ENCODE assay signal across 25 cellular contexts in genomic region chr15:86879250-86880229, GRCh38.
A peak's percentile ranks its signal among the peaks of the same experiment; 100 is the strongest.
DNase-seq lines count a peak whose midpoint lies in the region; ATAC-seq and TF ChIP-seq lines count a peak whose summit lies in the region.
"Had no signal": no experiment of that assay in that cellular context is flagged by ENCODE, and none has a peak within 500 bp of the region (broad histone marks: within the 10 kb centered on the region; RNA-seq: fewer than 3 reads in every experiment).

No MANE protein-coding gene starts in this region.

- peaks cover 13 to 38% (median 22%) of the 10 kb centered on the region in 4 donors for H3K4me1 ChIP-seq in esophagus muscularis mucosa
- H3K4me1 ChIP-seq: Caco-2, esophagus squamous epithelium, SJSA1, stomach, tibial nerve had no signal

- H3K4me3 ChIP-seq in esophagus muscularis mucosa = no peak overlapping the region
- H3K4me3 ChIP-seq: cardiac muscle cell, esophagus squamous epithelium, hepatocyte, SJSA1, stomach, tibial nerve had no signal

- TF ChIP-seq EP300 in esophagus muscularis mucosa (IDR thresholded peaks at IDR 0.05) = no peak

- TF ChIP-seq POLR2A in esophagus muscularis mucosa (IDR thresholded peaks at IDR 0.05; ENCODE audit: low read depth) = no peak

- DNase-seq in Ammon's horn (ENCODE audit: low spot score) (peak; percentile 21), NCI-H69 (lab: John Stamatoyannopoulos, UW) (peak; percentile 7), esophagus muscularis mucosa (ENCODE audit: extremely low spot score) (no peak), myocyte (ENCODE audit: low read depth) (peak; percentile 87), SIG-M5 treated with dmso at 0.1 percent for 504 hours (lab: John Stamatoyannopoulos, UW; ENCODE audit: unreplicated experiment) (no peak), NCI-H146 treated with DMSO at 0.1 percent for 48 hours (lab: John Stamatoyannopoulos, UW; ENCODE audit: unreplicated experiment) (no peak)
- DNase-seq: activated CD4-positive, CD25-positive, alpha-beta regulatory T cell treated with anti-CD3 and anti-CD28 coated beads, Interleukin-2, amount 50 U/mL, for 72 hours; activated CD8-positive, alpha-beta T cell treated with anti-CD3 and anti-CD28 coated beads for 36 hours; Caco-2; esophagus squamous epithelium; foreskin melanocyte; naive thymus-derived CD4-positive, alpha-beta T cell; NCI-H510A treated with DMSO at 0.1 percent for 48 hours; small intestine; stomach had no signal

- no peaks in the 10 kb centered on the region for H3K36me3 ChIP-seq in esophagus muscularis mucosa
- H3K36me3 ChIP-seq: cardiac muscle cell, esophagus squamous epithelium, SJSA1, stomach, tibial nerve had no signal

- no peak for ATAC-seq in HG02870 (IDR thresholded peaks at IDR 0.05; ENCODE audit: unreplicated experiment)
- ATAC-seq in GM19324 (IDR thresholded peaks at IDR 0.05; ENCODE audit: low FRiP score, unreplicated experiment) = no peak
- ATAC-seq: activated CD8-positive, alpha-beta T cell treated with anti-CD3 and anti-CD28 coated beads for 36 hours; HCT116; left lobe of liver; naive thymus-derived CD4-positive, alpha-beta T cell; Panc1 had no signal

- no peaks in the 10 kb centered on the region for H3K9me3 ChIP-seq in esophagus muscularis mucosa
- H3K9me3 ChIP-seq: Caco-2, esophagus squamous epithelium, SJSA1, stomach, tibial nerve had no signal

- 51% methylated on average over 10 of the region's 10 CpGs for WGBS in esophagus muscularis mucosa

- peak overlapping the region in 3 of 4 donors; percentile 24 to 68 (median 28) for H3K27ac ChIP-seq in esophagus muscularis mucosa (replicated peaks in 1 of 4)
- H3K27ac ChIP-seq: cardiac muscle cell, esophagus squamous epithelium, hepatocyte, KMS-11, SJSA1, stomach, tibial nerve had no signal

- intact Hi-C loops in esophagus muscularis mucosa (cut with DNase I) = loop anchor here (10.0 kb wide), 1 partner anchor 255 kb away; no protein-coding TSS in a partner anchor

- TF ChIP-seq CTCF in esophagus muscularis mucosa (IDR thresholded peaks at IDR 0.05) = no peak

- H3K27me3 ChIP-seq in esophagus muscularis mucosa = no peaks in the 10 kb centered on the region
- H3K27me3 ChIP-seq: cardiac muscle cell, esophagus squamous epithelium, hepatocyte, SJSA1, stomach, tibial nerve had no signal

Comparison
In these comparisons a context has a peak if more than half of its experiments do, and no peak if none do; other contexts are left out.
1. DNase-seq: peak in Ammon's horn (single experiment), NCI-H69 (single experiment) and myocyte (single experiment); none in esophagus muscularis mucosa (single experiment), SIG-M5 treated with dmso at 0.1 percent for 504 hours (single experiment) and NCI-H146 treated with DMSO at 0.1 percent for 48 hours (single experiment).